In genomic region chr1:70583522-70583921, GRCh38 we compare ENCODE assay signal across 21 cellular contexts.
DNase-seq lines count a peak whose midpoint lies in the region; ATAC-seq, FAIRE-seq and TF ChIP-seq lines count a peak whose summit lies in the region.
"Had no signal": no experiment of that assay in that cellular context is flagged by ENCODE, and none has a peak within 500 bp of the region (broad histone marks: within the 10 kb centered on the region; RNA-seq: fewer than 3 reads in every experiment).

No MANE protein-coding gene starts in this region.

- H3K27ac Mint-ChIP-seq in activated T-helper 1 cell treated with anti-CD3 and anti-CD28 coated beads, Interleukin-12 subunit alpha, Interleukin-12 subunit beta, Interleukin-2, Interleukin-4 antibody, amounts not matched to agents 30 ng/mL and 10 ng/mL and 1 ng/mL, durations not matched to agents 14 hours and 24 hours and 36 hours = no peak overlapping the region
- no peak overlapping the region for H3K27ac Mint-ChIP-seq in stimulated activated naive B cell treated with anti-CD40 and anti-IgM and Interleukin-4, amounts not matched to agents 10 μg/mL and 1 μg/mL and 100 μg/mL, for 72 hours
- H3K27ac Mint-ChIP-seq: activated naive CD4-positive, alpha-beta T cell treated with anti-CD3 and anti-CD28 coated beads for 36 hours; CD4-positive, CD25-positive, alpha-beta regulatory T cell had no signal

- H3K27ac ChIP-seq in left lung = no peak overlapping the region
- H3K27ac ChIP-seq: brain microvascular endothelial cell had no signal

- H3K4me3 ChIP-seq in left lung = no peak overlapping the region

- peak; percentile 51 for ATAC-seq in HG02610 (IDR thresholded peaks at IDR 0.05; ENCODE audit: unreplicated experiment)
- peak; percentile 98 for ATAC-seq in HG03378 (IDR thresholded peaks at IDR 0.05; ENCODE audit: unreplicated experiment)
- peak; percentile 75 for ATAC-seq in left lung
- no peak for ATAC-seq in stimulated activated naive B cell treated with anti-CD40 and anti-IgM and Interleukin-4, amounts not matched to agents 10 μg/mL and 1 μg/mL and 100 μg/mL, for 72 hours (replicated peaks)

- no peaks in the 10 kb centered on the region for H3K36me3 ChIP-seq in left lung
- H3K36me3 ChIP-seq: brain microvascular endothelial cell had no signal

- no peaks in the 10 kb centered on the region for H3K27me3 ChIP-seq in left lung
- H3K27me3 ChIP-seq: brain microvascular endothelial cell had no signal

- TF ChIP-seq CTCF in left lung (IDR thresholded peaks at IDR 0.05) = no peak

- H3K27me3 Mint-ChIP-seq in activated T-helper 1 cell treated with anti-CD3 and anti-CD28 coated beads, Interleukin-12 subunit alpha, Interleukin-12 subunit beta, Interleukin-2, Interleukin-4 antibody, amounts not matched to agents 30 ng/mL and 10 ng/mL and 1 ng/mL, durations not matched to agents 14 hours and 24 hours and 36 hours (ENCODE audit: insufficient read depth) = peaks cover 2% of the 10 kb centered on the region
- H3K27me3 Mint-ChIP-seq in stimulated activated naive B cell treated with anti-CD40 and anti-IgM and Interleukin-4, amounts not matched to agents 10 μg/mL and 1 μg/mL and 100 μg/mL, for 72 hours = no peaks in the 10 kb centered on the region
- H3K27me3 Mint-ChIP-seq: CD4-positive, CD25-positive, alpha-beta regulatory T cell had no signal

- no peaks in the 10 kb centered on the region for H3K9me3 ChIP-seq in left lung

- no peaks in the 10 kb centered on the region for H3K4me1 Mint-ChIP-seq in activated T-helper 1 cell treated with anti-CD3 and anti-CD28 coated beads, Interleukin-12 subunit alpha, Interleukin-12 subunit beta, Interleukin-2, Interleukin-4 antibody, amounts not matched to agents 30 ng/mL and 10 ng/mL and 1 ng/mL, durations not matched to agents 14 hours and 24 hours and 36 hours (ENCODE audit: low read depth)
- no peaks in the 10 kb centered on the region for H3K4me1 Mint-ChIP-seq in stimulated activated naive B cell treated with anti-CD40 and anti-IgM and Interleukin-4, amounts not matched to agents 10 μg/mL and 1 μg/mL and 100 μg/mL, for 72 hours
- H3K4me1 Mint-ChIP-seq: CD4-positive, CD25-positive, alpha-beta regulatory T cell had no signal

- intact Hi-C loops in left lung (cut with DNase I) = no loop called here
- intact Hi-C loops in activated T-helper 1 cell treated with anti-CD3 and anti-CD28 coated beads, Interleukin-12 subunit alpha, Interleukin-12 subunit beta, Interleukin-2, Interleukin-4 antibody, amounts not matched to agents 30 ng/mL and 10 ng/mL and 1 ng/mL, durations not matched to agents 14 hours and 24 hours and 36 hours (cut with micrococcal nuclease) = no loop called here

- DNase-seq in GM19239 (ENCODE audit: insufficient read length, low spot score) (peak; percentile 5), left lung (no peak), NCI-H187 (lab: John Stamatoyannopoulos, UW) (no peak), NCI-H2081 (lab: John Stamatoyannopoulos, UW) (no peak)
- DNase-seq in activated T-helper 1 cell treated with anti-CD3 and anti-CD28 coated beads, Interleukin-12 subunit alpha, Interleukin-12 subunit beta, Interleukin-2, Interleukin-4 antibody, amounts not matched to agents 30 ng/mL and 10 ng/mL and 1 ng/mL, durations not matched to agents 14 hours and 24 hours and 36 hours (ENCODE audit: low spot score) = no peak
- no peak for DNase-seq in stimulated activated naive B cell treated with anti-CD40 and anti-IgM and Interleukin-4, amounts not matched to agents 10 μg/mL and 1 μg/mL and 100 μg/mL, for 72 hours
- DNase-seq: activated naive CD4-positive, alpha-beta T cell treated with anti-CD3 and anti-CD28 coated beads for 36 hours; brain microvascular endothelial cell; CD4-positive, CD25-positive, alpha-beta regulatory T cell; foreskin fibroblast; GDM1; Karpas-422; NCI-H1694 treated with DMSO at 0.1 percent for 48 hours; NCI-H748 treated with DMSO at 0.1 percent for 48 hours; nucleus accumbens; SHP77; small intestine; substantia nigra had no signal

- no peak overlapping the region for H3K4me3 Mint-ChIP-seq in activated T-helper 1 cell treated with anti-CD3 and anti-CD28 coated beads, Interleukin-12 subunit alpha, Interleukin-12 subunit beta, Interleukin-2, Interleukin-4 antibody, amounts not matched to agents 30 ng/mL and 10 ng/mL and 1 ng/mL, durations not matched to agents 14 hours and 24 hours and 36 hours
- H3K4me3 Mint-ChIP-seq in stimulated activated naive B cell treated with anti-CD40 and anti-IgM and Interleukin-4, amounts not matched to agents 10 μg/mL and 1 μg/mL and 100 μg/mL, for 72 hours = no peak overlapping the region
- H3K4me3 Mint-ChIP-seq: activated naive CD4-positive, alpha-beta T cell treated with anti-CD3 and anti-CD28 coated beads for 36 hours; CD4-positive, CD25-positive, alpha-beta regulatory T cell had no signal

- H3K9me3 Mint-ChIP-seq in activated T-helper 1 cell treated with anti-CD3 and anti-CD28 coated beads, Interleukin-12 subunit alpha, Interleukin-12 subunit beta, Interleukin-2, Interleukin-4 antibody, amounts not matched to agents 30 ng/mL and 10 ng/mL and 1 ng/mL, durations not matched to agents 14 hours and 24 hours and 36 hours = no peaks in the 10 kb centered on the region
- H3K9me3 Mint-ChIP-seq in stimulated activated naive B cell treated with anti-CD40 and anti-IgM and Interleukin-4, amounts not matched to agents 10 μg/mL and 1 μg/mL and 100 μg/mL, for 72 hours = peaks cover 0 to 5% of the 10 kb centered on the region in 2 donors
- H3K9me3 Mint-ChIP-seq: activated naive CD4-positive, alpha-beta T cell treated with anti-CD3 and anti-CD28 coated beads for 36 hours had no signal

- no peaks in the 10 kb centered on the region for H3K4me1 ChIP-seq in left lung

- no peaks in the 10 kb centered on the region for H3K36me3 Mint-ChIP-seq in activated T-helper 1 cell treated with anti-CD3 and anti-CD28 coated beads, Interleukin-12 subunit alpha, Interleukin-12 subunit beta, Interleukin-2, Interleukin-4 antibody, amounts not matched to agents 30 ng/mL and 10 ng/mL and 1 ng/mL, durations not matched to agents 14 hours and 24 hours and 36 hours (ENCODE audit: low read depth)
- H3K36me3 Mint-ChIP-seq in stimulated activated naive B cell treated with anti-CD40 and anti-IgM and Interleukin-4, amounts not matched to agents 10 μg/mL and 1 μg/mL and 100 μg/mL, for 72 hours = no peaks in the 10 kb centered on the region
- H3K36me3 Mint-ChIP-seq: CD4-positive, CD25-positive, alpha-beta regulatory T cell had no signal

- FAIRE-seq in GM19239 (lab: Jason Lieb, UNC) = no peak
- FAIRE-seq: small intestine, TTC549 had no signal

Comparison
In these comparisons a context has a peak if more than half of its experiments do, and no peak if none do; other contexts are left out.
1. ATAC-seq: peak in HG02610 (single experiment), HG03378 (single experiment) and left lung (single experiment); none in stimulated activated naive B cell treated with anti-CD40 and anti-IgM and Interleukin-4, amounts not matched to agents 10 μg/mL and 1 μg/mL and 100 μg/mL, for 72 hours (0 of 2).